Comparison of ENCODE assay signal across 1 cellular context in the genomic region with DNA sequence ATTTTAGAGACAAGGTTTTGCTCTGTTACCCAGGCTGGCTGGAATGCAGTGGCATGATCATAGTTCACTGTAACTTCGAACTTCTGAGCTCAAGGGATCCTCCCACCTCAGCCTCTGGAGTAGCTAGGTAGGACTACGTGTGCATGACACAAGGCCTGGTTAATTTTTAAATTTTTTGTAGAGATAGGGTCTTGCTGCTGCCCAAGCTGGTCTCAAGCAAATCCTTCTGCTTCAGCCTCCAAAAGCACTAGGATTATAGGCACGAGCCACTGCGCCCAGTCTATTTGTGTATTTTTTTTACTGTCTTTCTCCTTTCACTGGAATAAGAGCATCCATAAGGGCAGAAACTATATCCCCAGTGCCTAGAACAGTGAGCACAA.
A peak's percentile ranks its signal among the peaks of the same experiment; 100 is the strongest.
TF ChIP-seq lines count a peak whose summit lies in the region.

No MANE protein-coding gene starts in this region.

TF ChIP-seq in HepG2, 621 proteins besides CTCF, POLR2A, EP300 and RAD21 (continued from another document and continues in another):
- TF ChIP-seq, protein P1, sequence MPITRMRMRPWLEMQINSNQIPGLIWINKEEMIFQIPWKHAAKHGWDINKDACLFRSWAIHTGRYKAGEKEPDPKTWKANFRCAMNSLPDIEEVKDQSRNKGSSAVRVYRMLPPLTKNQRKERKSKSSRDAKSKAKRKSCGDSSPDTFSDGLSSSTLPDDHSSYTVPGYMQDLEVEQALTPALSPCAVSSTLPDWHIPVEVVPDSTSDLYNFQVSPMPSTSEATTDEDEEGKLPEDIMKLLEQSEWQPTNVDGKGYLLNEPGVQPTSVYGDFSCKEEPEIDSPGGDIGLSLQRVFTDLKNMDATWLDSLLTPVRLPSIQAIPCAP (CRISPR knock-in tag; IDR thresholded peaks at IDR 0.05; ENCODE audit: low read depth): no peak
- TF ChIP-seq MBD4 (IDR thresholded peaks at IDR 0.05; ENCODE audit: borderline replicate concordance, low read length) (no peak), ZNF263 (CRISPR knock-in tag; IDR thresholded peaks at IDR 0.05) (no peak), NFYC (CRISPR knock-in tag; IDR thresholded peaks at IDR 0.05) (no peak), NKX3-1 (CRISPR knock-in tag; IDR thresholded peaks at IDR 0.05) (no peak), MXI1 (IDR thresholded peaks at IDR 0.05; ENCODE audit: borderline replicate concordance, low read depth, low read length) (peak; percentile 14; the same call in 1 of the 3 replicates), TOPORS (CRISPR knock-in tag; IDR thresholded peaks at IDR 0.05) (no peak), ARID4A (CRISPR knock-in tag; IDR thresholded peaks at IDR 0.05; ENCODE audit: borderline replicate concordance) (no peak), SALL2 (CRISPR knock-in tag; IDR thresholded peaks at IDR 0.05) (no peak), ZFYVE20 (CRISPR knock-in tag; IDR thresholded peaks at IDR 0.05; ENCODE audit: borderline replicate concordance, low read depth) (no peak), ZNF264 (CRISPR knock-in tag; IDR thresholded peaks at IDR 0.05) (no peak), ZBTB42 (CRISPR knock-in tag; IDR thresholded peaks at IDR 0.05) (no peak), GABPA (IDR thresholded peaks at IDR 0.05; ENCODE audit: low read depth, low read length) (no peak), GABPA (CRISPR knock-in tag; IDR thresholded peaks at IDR 0.05; ENCODE audit: low read depth) (no peak; the same call in none of the 2 replicates), JARID2 (CRISPR knock-in tag; IDR thresholded peaks at IDR 0.05; ENCODE audit: insufficient replicate concordance) (no peak), KLF9 (CRISPR knock-in tag; IDR thresholded peaks at IDR 0.05; ENCODE audit: low read depth) (0 out of 2 replicates have a peak, but pooled peaks have one; percentile 63), ZNF33A (CRISPR knock-in tag; IDR thresholded peaks at IDR 0.05; ENCODE audit: borderline replicate concordance) (no peak), ZNF512B (CRISPR knock-in tag; IDR thresholded peaks at IDR 0.05; ENCODE audit: borderline replicate concordance) (no peak), MIXL1 (CRISPR knock-in tag; IDR thresholded peaks at IDR 0.05) (no peak), FUBP1 (CRISPR knock-in tag; IDR thresholded peaks at IDR 0.05; ENCODE audit: borderline replicate concordance) (no peak), MTF1 (CRISPR knock-in tag; IDR thresholded peaks at IDR 0.05) (no peak), ZXDC (CRISPR knock-in tag; IDR thresholded peaks at IDR 0.05) (no peak), NR3C1 (CRISPR knock-in tag; IDR thresholded peaks at IDR 0.05) (no peak), ZNF616 (CRISPR knock-in tag; IDR thresholded peaks at IDR 0.05; ENCODE audit: low read depth) (no peak), ZBTB3 (CRISPR knock-in tag; IDR thresholded peaks at IDR 0.05; ENCODE audit: borderline replicate concordance, low read depth) (no peak), ZNF326 (CRISPR knock-in tag; IDR thresholded peaks at IDR 0.05; ENCODE audit: borderline replicate concordance) (no peak), HNF4G (IDR thresholded peaks at IDR 0.05; ENCODE audit: borderline replicate concordance, low read depth, low read length) (peak; percentile 87), HNF4G (CRISPR knock-in tag; IDR thresholded peaks at IDR 0.05; ENCODE audit: borderline replicate concordance, low read depth) (peak; percentile 52; the same call in 1 of the 2 replicates), CAMTA2 (CRISPR knock-in tag; IDR thresholded peaks at IDR 0.05; ENCODE audit: borderline replicate concordance) (no peak), ASH2L (IDR thresholded peaks at IDR 0.05; ENCODE audit: insufficient read length, low read depth, low read length) (peak; percentile 49), GZF1 (CRISPR knock-in tag; IDR thresholded peaks at IDR 0.05) (no peak), DR1 (CRISPR knock-in tag; IDR thresholded peaks at IDR 0.05) (no peak), TOE1 (CRISPR knock-in tag; IDR thresholded peaks at IDR 0.05) (no peak), REPIN1 (CRISPR knock-in tag; IDR thresholded peaks at IDR 0.05; ENCODE audit: borderline replicate concordance, low read depth) (0 out of 2 replicates have a peak, but pooled peaks have one; percentile 36), CHD2 (IDR thresholded peaks at IDR 0.05; ENCODE audit: low read depth, low read length) (no peak), ZBTB49 (CRISPR knock-in tag; IDR thresholded peaks at IDR 0.05; ENCODE audit: borderline replicate concordance) (no peak), ZNF34 (CRISPR knock-in tag; IDR thresholded peaks at IDR 0.05; ENCODE audit: borderline replicate concordance) (no peak), SATB2 (CRISPR knock-in tag; IDR thresholded peaks at IDR 0.05) (no peak), ZNF292 (CRISPR knock-in tag; IDR thresholded peaks at IDR 0.05; ENCODE audit: borderline replicate concordance, low read depth) (peak; percentile 66; the same call in 1 of the 2 replicates), ZNF510 (CRISPR knock-in tag; IDR thresholded peaks at IDR 0.05; ENCODE audit: low read depth) (no peak), ZBTB38 (CRISPR knock-in tag; IDR thresholded peaks at IDR 0.05) (no peak), MAFF (IDR thresholded peaks at IDR 0.05; ENCODE audit: low read depth, low read length) (no peak), SMAD1 (CRISPR knock-in tag; IDR thresholded peaks at IDR 0.05; ENCODE audit: borderline replicate concordance, low read depth) (no peak), NPAS2 (CRISPR knock-in tag; IDR thresholded peaks at IDR 0.05; ENCODE audit: borderline replicate concordance) (no peak), TAF1 (CRISPR knock-in tag; IDR thresholded peaks at IDR 0.05) (no peak), ZNF343 (CRISPR knock-in tag; IDR thresholded peaks at IDR 0.05) (no peak), ZNF567 (CRISPR knock-in tag; IDR thresholded peaks at IDR 0.05; ENCODE audit: borderline replicate concordance) (no peak), ZNF530 (CRISPR knock-in tag; IDR thresholded peaks at IDR 0.05; ENCODE audit: low read depth) (no peak)
- TF ChIP-seq, protein P2, sequence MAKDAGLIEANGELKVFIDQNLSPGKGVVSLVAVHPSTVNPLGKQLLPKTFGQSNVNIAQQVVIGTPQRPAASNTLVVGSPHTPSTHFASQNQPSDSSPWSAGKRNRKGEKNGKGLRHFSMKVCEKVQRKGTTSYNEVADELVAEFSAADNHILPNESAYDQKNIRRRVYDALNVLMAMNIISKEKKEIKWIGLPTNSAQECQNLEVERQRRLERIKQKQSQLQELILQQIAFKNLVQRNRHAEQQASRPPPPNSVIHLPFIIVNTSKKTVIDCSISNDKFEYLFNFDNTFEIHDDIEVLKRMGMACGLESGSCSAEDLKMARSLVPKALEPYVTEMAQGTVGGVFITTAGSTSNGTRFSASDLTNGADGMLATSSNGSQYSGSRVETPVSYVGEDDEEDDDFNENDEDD (CRISPR knock-in tag; IDR thresholded peaks at IDR 0.05; ENCODE audit: borderline replicate concordance): no peak
- TF ChIP-seq, protein P3, sequence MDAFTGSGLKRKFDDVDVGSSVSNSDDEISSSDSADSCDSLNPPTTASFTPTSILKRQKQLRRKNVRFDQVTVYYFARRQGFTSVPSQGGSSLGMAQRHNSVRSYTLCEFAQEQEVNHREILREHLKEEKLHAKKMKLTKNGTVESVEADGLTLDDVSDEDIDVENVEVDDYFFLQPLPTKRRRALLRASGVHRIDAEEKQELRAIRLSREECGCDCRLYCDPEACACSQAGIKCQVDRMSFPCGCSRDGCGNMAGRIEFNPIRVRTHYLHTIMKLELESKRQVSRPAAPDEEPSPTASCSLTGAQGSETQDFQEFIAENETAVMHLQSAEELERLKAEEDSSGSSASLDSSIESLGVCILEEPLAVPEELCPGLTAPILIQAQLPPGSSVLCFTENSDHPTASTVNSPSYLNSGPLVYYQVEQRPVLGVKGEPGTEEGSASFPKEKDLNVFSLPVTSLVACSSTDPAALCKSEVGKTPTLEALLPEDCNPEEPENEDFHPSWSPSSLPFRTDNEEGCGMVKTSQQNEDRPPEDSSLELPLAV (CRISPR knock-in tag; conservative IDR thresholded peaks at IDR 0.05; ENCODE audit: low read depth): no peak
